ENCODE assay signal across 8 cellular contexts in the genomic region with DNA sequence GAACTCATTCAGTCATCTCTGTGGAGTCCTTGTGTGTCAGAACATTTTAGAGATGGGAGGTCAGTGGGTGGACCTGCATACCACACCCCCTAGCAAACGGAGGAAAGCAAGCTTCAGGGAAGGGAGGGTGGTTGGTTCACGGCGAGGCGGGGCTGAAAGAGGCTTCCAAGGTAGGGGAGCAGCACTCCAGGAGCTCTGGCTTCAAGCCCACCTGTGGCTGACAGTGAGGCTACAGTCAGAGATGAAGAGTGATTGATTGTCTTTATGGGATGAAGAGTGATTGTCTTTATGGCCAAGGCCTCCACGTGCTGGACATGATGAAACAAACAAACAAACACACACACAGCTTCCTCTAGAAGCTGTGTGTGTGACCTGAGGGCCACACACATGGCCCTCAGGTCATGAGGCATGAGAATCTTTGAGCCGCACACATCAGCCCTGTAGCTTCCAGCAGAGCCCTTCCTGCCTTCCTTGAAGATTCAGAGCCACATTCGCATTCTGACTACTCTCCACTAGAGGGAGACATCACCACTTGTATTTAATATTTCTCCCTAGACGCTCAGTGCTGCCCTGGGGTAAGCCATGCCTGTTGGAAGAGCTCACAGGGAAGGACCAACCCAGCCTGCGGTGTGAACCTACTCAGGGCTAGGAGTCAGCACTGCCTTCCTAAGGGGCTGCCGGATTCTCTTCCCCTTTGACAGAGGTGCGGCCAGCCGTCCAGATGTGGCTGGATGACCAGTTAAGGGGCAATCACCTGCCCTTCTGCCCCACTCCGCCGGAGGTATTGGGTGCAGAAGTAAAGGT. TPM values are rescaled to one million over a fixed set of nuclear protein-coding genes. Genes with fewer than 3 reads are reported as not detected.
DNase-seq lines count a peak whose midpoint lies in the region; ATAC-seq and TF ChIP-seq lines count a peak whose summit lies in the region.

No MANE protein-coding gene starts in this region.

- H3K36me3 Mint-ChIP-seq in progenitor cell of endocrine pancreas (ENCODE audit: insufficient read depth), result no peaks in the 10 kb centered on the region

- POLR2A ChIA-PET in RWPE1 (lab: Yijun Ruan, JAX; ENCODE audit: low non-redundant PET), result no interaction called here

- H3K4me1 Mint-ChIP-seq in progenitor cell of endocrine pancreas (ENCODE audit: low read depth), result peaks cover 9% of the 10 kb centered on the region

- H3K36me3 ChIP-seq in heart left ventricle, result no peaks in the 10 kb centered on the region

- peaks cover 0 to 10% (median 0%) of the 10 kb centered on the region in 9 donors for H3K27me3 ChIP-seq in heart left ventricle

- ATAC-seq in GM18907 (IDR thresholded peaks at IDR 0.05; ENCODE audit: unreplicated experiment), result peak; percentile 59
- peak; percentile 20 to 64 (median 62) for ATAC-seq in heart left ventricle
- no peak for ATAC-seq in HG02981 (IDR thresholded peaks at IDR 0.05; ENCODE audit: unreplicated experiment)

- intact Hi-C loops in heart left ventricle (cut with DNase I), result loop anchor here (1.0 to 10.0 kb wide), 6 partner anchors 147 to 587 kb away; no protein-coding TSS in a partner anchor

- DNase-seq in AG09319 (ENCODE audit: extremely low read depth, low read depth), result peak; percentile 36
- peak; percentile 93 for DNase-seq in NAMALWA (ENCODE audit: low spot score)
- DNase-seq in RWPE1 (ENCODE audit: low spot score), result peak; percentile 56
- DNase-seq in activated naive CD8-positive, alpha-beta T cell treated with anti-CD3 and anti-CD28 coated beads, Interleukin-2, amount 50 U/mL, for 16 hours (ENCODE audit: low read depth, low spot score), result peak; percentile 6
- peak in 3 of 5 donors; percentile 35 to 52 (median 51) for DNase-seq in heart left ventricle
- DNase-seq in progenitor cell of endocrine pancreas (ENCODE audit: low spot score, unreplicated experiment), result peak; percentile 69

- H3K27ac Mint-ChIP-seq in progenitor cell of endocrine pancreas, result no peak overlapping the region

- TF ChIP-seq CTCF in AG09319 (IDR thresholded peaks at IDR 0.05; ENCODE audit: low read depth, low read length) (peak; percentile 77), RWPE1 (conservative IDR thresholded peaks at IDR 0.05; ENCODE audit: low read depth) (peak; percentile 63), heart left ventricle (IDR thresholded peaks at IDR 0.05) (peak; percentile 71 to 88 (median 81)), progenitor cell of endocrine pancreas (IDR thresholded peaks at IDR 0.05; ENCODE audit: unreplicated experiment) (peak; percentile 95)

- 40 to 46% (median 44%) methylated on average over 10 to 14 of the region's 14 CpGs for WGBS in heart left ventricle, 4 donors

- no peaks in the 10 kb centered on the region for H3K9me3 Mint-ChIP-seq in progenitor cell of endocrine pancreas (ENCODE audit: low read depth)

- peaks cover 0 to 28% (median 12%) of the 10 kb centered on the region in 12 donors for H3K4me1 ChIP-seq in heart left ventricle

- H3K4me3 Mint-ChIP-seq in progenitor cell of endocrine pancreas (ENCODE audit: low read depth), result no peak overlapping the region

- TF ChIP-seq POLR2A in heart left ventricle (IDR thresholded peaks at IDR 0.05), result no peak

- H3K27ac ChIP-seq in RWPE1 (no peak overlapping the region), heart left ventricle (no peak overlapping the region)

- H3K4me3 ChIP-seq in heart left ventricle, result no peak overlapping the region

- peaks cover 67% of the 10 kb centered on the region for H3K27me3 Mint-ChIP-seq in progenitor cell of endocrine pancreas

- CTCF ChIA-PET in RWPE1 (lab: Yijun Ruan, JAX), result interaction anchor here (0.5 to 1.5 kb wide), 26 partner anchors 15 to 1501 kb away, joined by 3 to 9 read pairs (median 4); no protein-coding TSS in a partner anchor

- no peaks in the 10 kb centered on the region for H3K9me3 ChIP-seq in heart left ventricle

RNA-seq across cellular contexts. Expression of gene KCNA1, which starts 54.4 kb away (rescaled TPM):
- total RNA-seq in heart left ventricle (under 1 TPM in 2 of 9 donors, not detected in 7; 0.04 to 0.34 TPM), progenitor cell of endocrine pancreas (not detected in 2 replicates)
- not detected for polyA plus RNA-seq in heart left ventricle

Comparison
In these comparisons a context has a peak if more than half of its experiments do, and no peak if none do; other contexts are left out.
1. DNase-seq: peak in every context shown above with its lines; median percentile 93 in NAMALWA; 69 in progenitor cell of endocrine pancreas; 56 in RWPE1; 51 in heart left ventricle; 36 in AG09319; 6 in activated naive CD8-positive, alpha-beta T cell treated with anti-CD3 and anti-CD28 coated beads, Interleukin-2, amount 50 U/mL, for 16 hours.